Comparison of ENCODE assay signal across 11 cellular contexts in the genomic region with DNA sequence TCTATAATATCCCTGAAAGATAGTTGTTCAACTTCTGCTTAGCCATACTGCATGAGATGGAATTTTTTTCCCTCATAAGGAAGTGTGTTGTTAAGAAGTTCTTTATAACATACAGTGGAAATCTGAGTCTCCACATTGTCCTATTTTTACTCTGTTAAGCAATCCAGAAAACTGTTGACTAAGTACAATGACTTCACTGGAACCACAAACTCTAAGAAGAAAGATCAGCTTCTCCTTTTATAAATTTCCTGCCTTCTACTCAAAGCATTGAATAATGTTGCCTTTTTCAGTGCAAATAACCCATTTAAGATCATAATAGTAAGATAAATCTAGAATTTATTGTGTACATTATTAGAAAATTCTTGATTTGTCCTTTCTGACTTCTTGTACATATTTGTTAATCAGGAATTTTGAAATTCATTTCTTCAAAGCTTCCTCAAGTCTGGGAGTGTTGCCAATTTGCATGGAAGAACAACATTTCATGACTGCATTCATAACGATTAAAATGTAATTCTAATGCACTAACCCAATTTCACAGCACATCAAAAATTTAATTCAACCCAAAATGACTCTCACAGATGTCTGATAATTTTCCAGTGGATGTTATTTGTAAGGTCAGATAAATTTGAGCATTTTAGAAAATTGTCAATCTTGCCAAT. TPM values are rescaled to one million over a fixed set of nuclear protein-coding genes. Genes with fewer than 3 reads are reported as not detected.
A peak's percentile ranks its signal among the peaks of the same experiment; 100 is the strongest.
DNase-seq lines count a peak whose midpoint lies in the region; ATAC-seq and TF ChIP-seq lines count a peak whose summit lies in the region.
"Had no signal": no experiment of that assay in that cellular context is flagged by ENCODE, and none has a peak within 500 bp of the region (broad histone marks: within the 10 kb centered on the region; RNA-seq: fewer than 3 reads in every experiment).

No MANE protein-coding gene starts in this region.

- H3K4me3 ChIP-seq in AG09309 (ENCODE audit: control insufficient read depth, low read depth, low read length) (no peak overlapping the region), coronary artery (no peak overlapping the region)

- DNase-seq in AG09309 (ENCODE audit: low read depth) (peak; percentile 5), NCI-H226 (peak; percentile 2), coronary artery (ENCODE audit: low spot score) (no peak), midbrain (lab: John Stamatoyannopoulos, UW) (peak; percentile 25), NCI-H2029 (lab: John Stamatoyannopoulos, UW) (no peak), GM10248 (ENCODE audit: extremely low spot score) (no peak), omental fat pad (ENCODE audit: low spot score) (no peak)
- DNase-seq: CD4-positive, alpha-beta T cell; NCI-H510A; small intestine had no signal

- CTCF ChIA-PET in GM10248 (lab: Yijun Ruan, JAX): interaction anchor here (0.7 to 2.2 kb wide), 4 partner anchors 10 to 13 kb away, joined by 3 to 12 read pairs (median 4); no protein-coding TSS in a partner anchor

- TF ChIP-seq CTCF in AG09309 (IDR thresholded peaks at IDR 0.05; ENCODE audit: control insufficient read depth, insufficient read depth, low read depth, low read length, missing control alignments) (no peak), coronary artery (IDR thresholded peaks at IDR 0.05) (no peak), GM10248 (IDR thresholded peaks at IDR 0.05; ENCODE audit: control extremely low read depth, extremely low read depth, low read depth, missing control alignments) (no peak), omental fat pad (IDR thresholded peaks at IDR 0.05) (no peak)

- H3K27ac ChIP-seq in coronary artery: peak overlapping the region; percentile 46 to 64

- POLR2A ChIA-PET in GM10248 (lab: Yijun Ruan, JAX): no interaction called here

- ATAC-seq in HG02870 (IDR thresholded peaks at IDR 0.05; ENCODE audit: unreplicated experiment): no peak
- no peak for ATAC-seq in omental fat pad (ENCODE audit: low FRiP score)

RNA-seq across cellular contexts. Expression of a gene that starts 45.6 kb away (rescaled TPM):
- total RNA-seq in omental fat pad: 1 to 10 TPM; 2.4 to 6.5 (median 4.4) TPM

Comparison
In these comparisons a context has a peak if more than half of its experiments do, and no peak if none do; other contexts are left out.
1. DNase-seq: peak in AG09309 (single experiment), NCI-H226 (single experiment) and midbrain (single experiment); none in coronary artery (single experiment), NCI-H2029 (single experiment), GM10248 (single experiment) and omental fat pad (single experiment).